Comparison of ENCODE assay signal across 8 cellular contexts in genomic region chr10:21497177-21497807, GRCh38. TPM values are rescaled to one million over a fixed set of nuclear protein-coding genes. Genes with fewer than 3 reads are reported as not detected.
A peak's percentile ranks its signal among the peaks of the same experiment; 100 is the strongest.
DNase-seq lines count a peak whose midpoint lies in the region; ATAC-seq, FAIRE-seq and TF ChIP-seq lines count a peak whose summit lies in the region.

No MANE protein-coding gene starts in this region.

- DNase-seq in H54 (ENCODE audit: insufficient read length, low spot score) (peak; percentile 97), NCI-H69 (lab: John Stamatoyannopoulos, UW) (peak; percentile 95), adipocyte (ENCODE audit: low read depth) (peak; percentile 94), Right ventricle myocardium superior (peak; percentile 96), nucleus accumbens (lab: John Stamatoyannopoulos, UW) (peak in 55 of 56 donors; percentile 25 to 88 (median 67))

- peak overlapping the region; percentile 92 for H3K4me3 ChIP-seq in adipocyte (ENCODE audit: low read length)

- FAIRE-seq in H54 (lab: Jason Lieb, UNC): no peak

- ATAC-seq in Right ventricle myocardium superior (ENCODE audit: poor library complexity): peak; percentile 71
- ATAC-seq in GM19467 (IDR thresholded peaks at IDR 0.05; ENCODE audit: unreplicated experiment): no peak
- ATAC-seq in HG03442 (IDR thresholded peaks at IDR 0.05; ENCODE audit: unreplicated experiment): no peak

- intact Hi-C loops in Right ventricle myocardium superior (cut with DNase I): loop anchor here (5.0 kb wide), 1 partner anchor 235 kb away; no protein-coding TSS in a partner anchor

- no peak for TF ChIP-seq CTCF in C4-2B (conservative IDR thresholded peaks at IDR 0.05)

- H3K27ac ChIP-seq in C4-2B: peak overlapping the region; percentile 57; the same call in 1 of the 2 replicates

- no peaks in the 10 kb centered on the region for H3K27me3 ChIP-seq in adipocyte (replicated peaks; ENCODE audit: control insufficient read depth, insufficient read depth, low read length)

- no peaks in the 10 kb centered on the region for H3K36me3 ChIP-seq in adipocyte (ENCODE audit: control insufficient read depth, insufficient read depth, low read length, severe bottlenecking)

- peak; percentile 50; the same call in 1 of the 2 replicates for TF ChIP-seq POLR2A in H54 (IDR thresholded peaks at IDR 0.05; ENCODE audit: low read depth, low read length)

- peak overlapping the region; percentile 86 for H3K9ac ChIP-seq in adipocyte (ENCODE audit: low read length)

- peaks cover 3% of the 10 kb centered on the region for H3K4me1 ChIP-seq in adipocyte (ENCODE audit: control insufficient read depth, insufficient read depth, low read length)

- H3K9me3 ChIP-seq in adipocyte (ENCODE audit: control insufficient read depth, low read length): no peaks in the 10 kb centered on the region

RNA-seq across cellular contexts. Expression of gene SKIDA1, which starts 28.2 kb away (rescaled TPM):
- total RNA-seq in Right ventricle myocardium superior: 3.3 TPM

RNA-seq across cellular contexts. Expression of gene MLLT10, which starts 36.7 kb away (rescaled TPM):
- total RNA-seq in Right ventricle myocardium superior: 22.9 TPM
